Comparison of ENCODE assay signal across 25 cellular contexts in genomic region chr4:8325284-8325973, GRCh38. TPM values are rescaled to one million over a fixed set of nuclear protein-coding genes. Genes with fewer than 3 reads are reported as not detected.
DNase-seq lines count a peak whose midpoint lies in the region; ATAC-seq and TF ChIP-seq lines count a peak whose summit lies in the region.
"Had no signal": no experiment of that assay in that cellular context is flagged by ENCODE, and none has a peak within 500 bp of the region (broad histone marks: within the 10 kb centered on the region; RNA-seq: fewer than 3 reads in every experiment).

No MANE protein-coding gene starts in this region.

- H3K27ac ChIP-seq in osteoblast (ENCODE audit: low read depth, low read length) (no peak overlapping the region), aorta (ENCODE audit: low read depth in 1 of 2, low read length in 2 of 2) (no peak overlapping the region)
- H3K27ac ChIP-seq: C4-2B, esophagus squamous epithelium, gastrocnemius medialis, thyroid gland, VCaP had no signal

- H3K79me2 ChIP-seq in osteoblast (ENCODE audit: insufficient read depth, low read length) = no peaks in the 10 kb centered on the region

- intact Hi-C loops in natural killer cell (cut with micrococcal nuclease) = no loop called here
- intact Hi-C loops in aorta (cut with DNase I) = no loop called here

- H3K9me3 ChIP-seq in osteoblast (ENCODE audit: low read depth, low read length) (no peaks in the 10 kb centered on the region), aorta (ENCODE audit: control insufficient read depth, low read length) (no peaks in the 10 kb centered on the region)
- H3K9me3 ChIP-seq: gastrocnemius medialis, thyroid gland had no signal

- H3K36me3 Mint-ChIP-seq in natural killer cell treated with Interleukin-12 subunit alpha and Interleukin-12 subunit beta and Interleukin-15 and Interleukin-18, amount 100 ng/mL, for 72 hours = no peaks in the 10 kb centered on the region
- H3K36me3 Mint-ChIP-seq in natural killer cell = no peaks in the 10 kb centered on the region
- no peaks in the 10 kb centered on the region for H3K36me3 Mint-ChIP-seq in immature natural killer cell

- no peak overlapping the region for H3K4me3 Mint-ChIP-seq in natural killer cell treated with Interleukin-12 subunit alpha and Interleukin-12 subunit beta and Interleukin-15 and Interleukin-18, amount 100 ng/mL, for 72 hours
- H3K4me3 Mint-ChIP-seq in natural killer cell (no peak overlapping the region), immature natural killer cell (no peak overlapping the region)
- H3K4me3 Mint-ChIP-seq: T-helper 2 cell treated with Interferon-gamma antibody and Interleukin-4, amounts not matched to agents 5 μg/mL and 100 μg/mL, for 36 hours had no signal

- H3K36me3 ChIP-seq in osteoblast (ENCODE audit: insufficient read depth, low read length) = no peaks in the 10 kb centered on the region
- H3K36me3 ChIP-seq in aorta (ENCODE audit: control insufficient read depth in 1 of 2, insufficient read depth in 2 of 2, low read length in 1 of 2) = no peaks in the 10 kb centered on the region
- H3K36me3 ChIP-seq: esophagus squamous epithelium, gastrocnemius medialis, thyroid gland had no signal

- no peak for ATAC-seq in natural killer cell treated with Interleukin-12 subunit alpha and Interleukin-12 subunit beta and Interleukin-15 and Interleukin-18, amount 100 ng/mL, for 72 hours
- ATAC-seq in natural killer cell (no peak), aorta (ENCODE audit: low FRiP score) (no peak), GM18517 (IDR thresholded peaks at IDR 0.05; ENCODE audit: unreplicated experiment) (no peak)
- ATAC-seq: gastrocnemius medialis; Right ventricle myocardium inferior; stimulated activated naive CD8-positive, alpha-beta T cell treated with anti-CD3 and anti-CD28 coated beads, Interleukin-15, Interleukin-2, amounts not matched to agents 100 U/mL and 50 U/mL, for 24 hours had no signal

- H3K4me1 ChIP-seq in osteoblast (ENCODE audit: insufficient read depth, low read length) = peaks cover 13% of the 10 kb centered on the region
- H3K4me1 ChIP-seq in aorta (ENCODE audit: control insufficient read depth in 1 of 2, insufficient read depth in 2 of 2, low read length in 2 of 2) = no peaks in the 10 kb centered on the region

- TF ChIP-seq CTCF in natural killer cell (IDR thresholded peaks at IDR 0.05) (no peak), osteoblast (IDR thresholded peaks at IDR 0.05; ENCODE audit: extremely low read depth, low read depth, low read length) (no peak)

- H3K27ac Mint-ChIP-seq in natural killer cell treated with Interleukin-12 subunit alpha and Interleukin-12 subunit beta and Interleukin-15 and Interleukin-18, amount 100 ng/mL, for 72 hours = no peak overlapping the region
- H3K27ac Mint-ChIP-seq in natural killer cell (no peak overlapping the region), immature natural killer cell (no peak overlapping the region)
- H3K27ac Mint-ChIP-seq: T-helper 2 cell treated with Interferon-gamma antibody and Interleukin-4, amounts not matched to agents 5 μg/mL and 100 μg/mL, for 36 hours had no signal

- no peaks in the 10 kb centered on the region for H3K9me3 Mint-ChIP-seq in natural killer cell treated with Interleukin-12 subunit alpha and Interleukin-12 subunit beta and Interleukin-15 and Interleukin-18, amount 100 ng/mL, for 72 hours
- H3K9me3 Mint-ChIP-seq in natural killer cell (no peaks in the 10 kb centered on the region), immature natural killer cell (peaks cover 0 to 2% (median 0%) of the 10 kb centered on the region in 6 donors)
- H3K9me3 Mint-ChIP-seq: T-helper 2 cell treated with Interferon-gamma antibody and Interleukin-4, amounts not matched to agents 5 μg/mL and 100 μg/mL, for 36 hours had no signal

- peak; percentile 25 for DNase-seq in natural killer cell treated with Interleukin-12 subunit alpha and Interleukin-12 subunit beta and Interleukin-15 and Interleukin-18, amount 100 ng/mL, for 72 hours (ENCODE audit: low spot score)
- no peak for DNase-seq in natural killer cell
- peak; percentile 21 for DNase-seq in ecto neural progenitor cell (ENCODE audit: low spot score)
- peak; percentile 71 for DNase-seq in osteoblast (ENCODE audit: insufficient read length, low spot score, missing footprints)
- DNase-seq in aorta = peak; percentile 33 to 47
- no peak for DNase-seq in immature natural killer cell
- DNase-seq in nucleus accumbens (lab: John Stamatoyannopoulos, UW) = no peak
- DNase-seq: activated CD4-positive, alpha-beta T cell treated with anti-CD3 and anti-CD28 coated beads, Interleukin-2, amount 50 U/mL, for 4 hours; activated CD8-positive, alpha-beta memory T cell treated with anti-CD3 and anti-CD28 coated beads, Interleukin-2, amount 50 U/mL, for 48 hours; effector memory CD4-positive, alpha-beta T cell; esophagus squamous epithelium; gastrocnemius medialis; hippocampal formation; NCI-H2029 treated with DMSO at 0.1 percent for 48 hours; NCI-H226; NCI-H774; stimulated activated CD4-positive, alpha-beta T cell treated with anti-CD3 and anti-CD28 coated beads, Interleukin-12 subunit alpha, Interleukin-12 subunit beta, amount 100 ng/mL, for 4 hours; stimulated activated CD4-positive, alpha-beta T cell treated with anti-CD3 and anti-CD28 coated beads, Interleukin-4, amount 100 ng/mL, for 24 hours; stimulated activated naive CD8-positive, alpha-beta T cell treated with anti-CD3 and anti-CD28 coated beads, Interleukin-15, Interleukin-2, amounts not matched to agents 100 U/mL and 50 U/mL, for 24 hours; thyroid gland had no signal

- no peaks in the 10 kb centered on the region for H3K27me3 ChIP-seq in osteoblast (ENCODE audit: insufficient read depth, low read length)
- no peaks in the 10 kb centered on the region for H3K27me3 ChIP-seq in aorta (ENCODE audit: control insufficient read depth in 1 of 2, insufficient read depth in 2 of 2, low read length in 1 of 2)
- H3K27me3 ChIP-seq: gastrocnemius medialis, thyroid gland had no signal

- peak overlapping the region; percentile 16 for H3K4me2 ChIP-seq in osteoblast (ENCODE audit: insufficient read depth, low read length)

- H3K4me3 ChIP-seq in osteoblast (ENCODE audit: insufficient read depth, low read length) = no peak overlapping the region
- no peak overlapping the region for H3K4me3 ChIP-seq in aorta (ENCODE audit: low read length in 2 of 2)
- H3K4me3 ChIP-seq: esophagus squamous epithelium, gastrocnemius medialis, thyroid gland had no signal

- WGBS in aorta, 2 donors = 38 to 45% methylated on average over 8 of the region's 8 CpGs

- no peaks in the 10 kb centered on the region for H4K20me1 ChIP-seq in osteoblast (ENCODE audit: insufficient read depth, low read length)

- H2AFZ ChIP-seq in osteoblast (ENCODE audit: low read length) = no peak overlapping the region

- H3K4me1 Mint-ChIP-seq in natural killer cell treated with Interleukin-12 subunit alpha and Interleukin-12 subunit beta and Interleukin-15 and Interleukin-18, amount 100 ng/mL, for 72 hours (ENCODE audit: low read depth in 2 of 2) = no peaks in the 10 kb centered on the region
- H3K4me1 Mint-ChIP-seq in natural killer cell (no peaks in the 10 kb centered on the region), immature natural killer cell (no peaks in the 10 kb centered on the region)

- no peaks in the 10 kb centered on the region for H3K27me3 Mint-ChIP-seq in natural killer cell treated with Interleukin-12 subunit alpha and Interleukin-12 subunit beta and Interleukin-15 and Interleukin-18, amount 100 ng/mL, for 72 hours
- H3K27me3 Mint-ChIP-seq in natural killer cell (ENCODE audit: low read depth in 2 of 2) (no peaks in the 10 kb centered on the region), immature natural killer cell (ENCODE audit: low read depth in 3 of 3) (peaks cover 0 to 2% (median 2%) of the 10 kb centered on the region in 3 donors)

RNA-seq across cellular contexts. Expression of gene HTRA3, which starts 55.9 kb away (rescaled TPM):
- not detected for total RNA-seq in natural killer cell treated with Interleukin-12 subunit alpha and Interleukin-12 subunit beta and Interleukin-15 and Interleukin-18, amount 100 ng/mL, for 72 hours
- not detected for total RNA-seq in natural killer cell
- 4.0 and 11.5 TPM in 2 replicates for total RNA-seq in osteoblast
- total RNA-seq in aorta = 100 to 1,000 TPM in 1 of 2 donors, 10 to 100 TPM in 1; 31.8 to 129 TPM
- 1 to 10 TPM; 1.1 to 5.2 TPM for polyA plus RNA-seq in aorta
- not detected for polyA plus RNA-seq in immature natural killer cell

Comparison
In these comparisons a context has a peak if more than half of its experiments do, and no peak if none do; other contexts are left out.
1. DNase-seq: peak in natural killer cell treated with Interleukin-12 subunit alpha and Interleukin-12 subunit beta and Interleukin-15 and Interleukin-18, amount 100 ng/mL, for 72 hours (single experiment), ecto neural progenitor cell (single experiment), osteoblast (single experiment) and aorta (2 of 2); none in natural killer cell (single experiment), immature natural killer cell (0 of 3) and nucleus accumbens (0 of 56).